ENCODE assay signal across 1 cellular context in the genomic region with DNA sequence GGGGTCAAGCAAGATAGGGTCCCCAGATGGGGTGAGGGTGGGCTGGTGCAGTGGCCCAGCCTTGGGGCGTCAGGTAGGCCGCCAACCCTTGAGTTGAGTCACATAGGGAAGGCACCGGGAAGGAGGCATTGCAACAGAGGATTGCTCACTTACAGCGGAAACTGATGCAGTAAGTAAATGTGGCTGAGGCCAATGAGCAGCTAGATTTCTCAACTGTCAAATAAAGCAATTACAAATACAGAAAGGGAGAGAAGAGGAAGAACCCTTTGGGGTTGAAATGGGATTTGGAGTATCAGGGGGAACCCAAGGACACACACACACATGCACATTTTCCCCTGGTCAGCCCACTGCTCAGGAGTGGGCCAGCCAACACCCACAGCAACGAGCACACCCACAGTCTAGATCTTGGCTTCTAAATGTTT.
TF ChIP-seq lines count a peak whose summit lies in the region.

No MANE protein-coding gene starts in this region.

TF ChIP-seq in WTC11, 78 proteins besides CTCF, POLR2A, EP300 and RAD21 (continued from another document):
- no peak for TF ChIP-seq PREB (CRISPR knock-in tag; IDR thresholded peaks at IDR 0.05; ENCODE audit: borderline replicate concordance)
- no peak for TF ChIP-seq ZNF425 (CRISPR knock-in tag; conservative IDR thresholded peaks at IDR 0.05)
- no peak for TF ChIP-seq ELF4 (CRISPR knock-in tag; IDR thresholded peaks at IDR 0.05; ENCODE audit: low read depth)
